8 cellular contexts compared by ENCODE assay signal in genomic region chr2:1071650-1072049, GRCh38.
"Had no signal": no experiment of that assay in that cellular context is flagged by ENCODE, and none has a peak within 500 bp of the region (broad histone marks: within the 10 kb centered on the region; RNA-seq: fewer than 3 reads in every experiment).

No MANE protein-coding gene starts in this region.

- H3K4me2 ChIP-seq: KMS-11 had no signal

- H3K9ac ChIP-seq: KMS-11 had no signal

- FAIRE-seq: HTR-8/SVneo, K562 had no signal

- H3K4me1 Mint-ChIP-seq: IgD-negative memory B cell had no signal

- H3K27ac Mint-ChIP-seq: IgD-negative memory B cell had no signal

- ATAC-seq: K562 had no signal

- H3K4me3 ChIP-seq: K562 had no signal

- DNase-seq: IMR-90, KBM-7, KG1 had no signal

- H3K36me3 Mint-ChIP-seq: IgD-negative memory B cell had no signal

- H3K27ac ChIP-seq: HL-60, KMS-11 had no signal

- H3K27me3 Mint-ChIP-seq: IgD-negative memory B cell had no signal

- H3K4me3 Mint-ChIP-seq: IgD-negative memory B cell had no signal
